In genomic region chr20:62816879-62817873, GRCh38 we compare ENCODE assay signal across 8 cellular contexts. TPM values are rescaled to one million over a fixed set of nuclear protein-coding genes. Genes with fewer than 3 reads are reported as not detected.
DNase-seq lines count a peak whose midpoint lies in the region; ATAC-seq and TF ChIP-seq lines count a peak whose summit lies in the region.

Gene COL9A3, plus strand, starts transcription at chr20:62817050. Its CDS starts 15 bp downstream, at chr20:62817065.

- in situ Hi-C loops in ACHN (cut with HindIII; ENCODE audit: low pct_ligation_motif_present, low pct_unique_long_range_greater_than_20kb, low sequenced_read_pairs) = no loop called here

- peak within 1 kb of the TSS; percentile 66 for H2AFZ ChIP-seq in smooth muscle cell (ENCODE audit: low read depth)

- H3K9me3 ChIP-seq in smooth muscle cell (replicated peaks; ENCODE audit: low read depth) = no peaks in the 10 kb centered on the region

- H3K9ac ChIP-seq in smooth muscle cell (ENCODE audit: low read depth) = no peak within 1 kb of the TSS

- H3K36me3 ChIP-seq in smooth muscle cell (ENCODE audit: low read depth) = no peaks in the 10 kb centered on the region

- H3K79me2 ChIP-seq in smooth muscle cell (ENCODE audit: low read depth) = no peaks in the 10 kb centered on the region

- peaks cover 13% of the 10 kb centered on the region for H3F3A ChIP-seq in smooth muscle cell (ENCODE audit: low read depth)

- DNase-seq in NCI-H748 (lab: John Stamatoyannopoulos, UW; ENCODE audit: unreplicated experiment) = peak; percentile 58
- no peak for DNase-seq in NCI-H748 treated with DMSO at 0.1 percent for 48 hours (lab: John Stamatoyannopoulos, UW)
- DNase-seq in smooth muscle cell (lab: John Stamatoyannopoulos, UW; ENCODE audit: unreplicated experiment) = no peak
- no peak for DNase-seq in ACHN
- DNase-seq in Kasumi-1 (lab: John Stamatoyannopoulos, UW) = no peak

- H3K4me3 ChIP-seq in iPS-11a (ENCODE audit: low read depth, low read length) (peak within 1 kb of the TSS; percentile 54), smooth muscle cell (peak within 1 kb of the TSS; percentile 56)

- H3K27me3 ChIP-seq in smooth muscle cell (ENCODE audit: low read depth) = no peaks in the 10 kb centered on the region

- H3K27ac ChIP-seq in VCaP (peak within 1 kb of the TSS; percentile 47; the same call in 1 of the 2 replicates), smooth muscle cell (ENCODE audit: low read depth) (no peak within 1 kb of the TSS)

- H3K4me1 ChIP-seq in smooth muscle cell (ENCODE audit: low read depth) = peaks cover 35% of the 10 kb centered on the region

- H3K4me2 ChIP-seq in smooth muscle cell = peak within 1 kb of the TSS; percentile 99

- no peaks in the 10 kb centered on the region for H4K20me1 ChIP-seq in smooth muscle cell (ENCODE audit: low read depth)

- no peak for ATAC-seq in GM21360 (IDR thresholded peaks at IDR 0.05; ENCODE audit: unreplicated experiment)

- TF ChIP-seq CTCF in VCaP (conservative IDR thresholded peaks at IDR 0.05) (no peak), smooth muscle cell (IDR thresholded peaks at IDR 0.05; ENCODE audit: borderline replicate concordance, insufficient read depth, poor library complexity, severe bottlenecking) (no peak)

- 7% methylated on average over 58 of the region's 109 CpGs for WGBS in smooth muscle cell (ENCODE audit: low lambda C conversion rate)

RNA-seq across cellular contexts. Expression of gene COL9A3, which starts in this region (rescaled TPM):
- total RNA-seq in smooth muscle cell = 23.0 and 30.1 TPM in 2 replicates
- 73.3 and 77.4 TPM in 2 replicates for polyA plus RNA-seq in smooth muscle cell
